In genomic region chr2:233062447-233062842, GRCh38 we compare ENCODE assay signal across 11 cellular contexts. TPM values are rescaled to one million over a fixed set of nuclear protein-coding genes. Genes with fewer than 3 reads are reported as not detected.
DNase-seq lines count a peak whose midpoint lies in the region; ATAC-seq, FAIRE-seq and TF ChIP-seq lines count a peak whose summit lies in the region.
"Had no signal": no experiment of that assay in that cellular context is flagged by ENCODE, and none has a peak within 500 bp of the region (broad histone marks: within the 10 kb centered on the region; RNA-seq: fewer than 3 reads in every experiment).

No MANE protein-coding gene starts in this region.

- FAIRE-seq in K562 (lab: Jason Lieb, UNC) = no peak

- ATAC-seq in K562 = no peak
- ATAC-seq in upper lobe of right lung = no peak
- no peak for ATAC-seq in HG03439 (IDR thresholded peaks at IDR 0.05; ENCODE audit: unreplicated experiment)
- no peak for ATAC-seq in GM18868 (IDR thresholded peaks at IDR 0.05; ENCODE audit: unreplicated experiment)

- no peaks in the 10 kb centered on the region for H3K9me1 ChIP-seq in K562 (ENCODE audit: control insufficient read depth, insufficient read depth, low read length)

- no peaks in the 10 kb centered on the region for H3K9me3 Mint-ChIP-seq in activated naive CD4-positive, alpha-beta T cell treated with anti-CD3 and anti-CD28 coated beads, Interleukin-2, amount 50 U/mL, for 24 hours
- H3K9me3 Mint-ChIP-seq: type B pancreatic cell had no signal

- no peaks in the 10 kb centered on the region for H4K20me1 ChIP-seq in K562 (replicated peaks; ENCODE audit: control insufficient read depth, insufficient read depth, low read length)

- H3K4me1 ChIP-seq in K562 (replicated peaks in 1 of 2; ENCODE audit: control insufficient read depth in 2 of 2, insufficient read depth in 2 of 2, low read length in 2 of 2) (peaks cover 13 to 48% of the 10 kb centered on the region in 2 experiments; a peak in 4 of 5 replicates), mucosa of rectum (ENCODE audit: control insufficient read depth in 2 of 2, insufficient read depth in 2 of 2, low read length in 2 of 2) (peaks cover 22 to 32% of the 10 kb centered on the region in 2 donors), upper lobe of right lung (peaks cover 57% of the 10 kb centered on the region)

- peak overlapping the region; percentile 92 for H3K27ac Mint-ChIP-seq in activated naive CD4-positive, alpha-beta T cell treated with anti-CD3 and anti-CD28 coated beads, Interleukin-2, amount 50 U/mL, for 24 hours
- H3K27ac Mint-ChIP-seq: type B pancreatic cell had no signal

- 0 out of 2 replicates have a peak overlapping the region, but pooled peaks have one; percentile 9 for H2AFZ ChIP-seq in K562 (ENCODE audit: low read depth, low read length)

- no peaks in the 10 kb centered on the region; the same call in 2 of the 3 replicates for H3K79me2 ChIP-seq in K562 (ENCODE audit: control insufficient read depth, insufficient read depth, low read length)

- TF ChIP-seq CTCF in K562 (IDR thresholded peaks at IDR 0.05 in 2 of 3, conservative IDR thresholded peaks at IDR 0.05 in 1 of 3; ENCODE audit: insufficient read depth in 2 of 3, low read depth in 1 of 3, low read length in 3 of 3) (no peak), upper lobe of right lung (IDR thresholded peaks at IDR 0.05) (no peak)

- H3K9me3 ChIP-seq in K562 (replicated peaks; ENCODE audit: control insufficient read depth, insufficient read depth, low read depth, low read length) = no peaks in the 10 kb centered on the region
- H3K9me3 ChIP-seq in mucosa of rectum (ENCODE audit: control insufficient read depth in 2 of 2, low read length in 2 of 2) = no peaks in the 10 kb centered on the region
- no peaks in the 10 kb centered on the region for H3K9me3 ChIP-seq in upper lobe of right lung

- POLR2A ChIA-PET in K562 (lab: Yijun Ruan, JAX) = no interaction called here

- peak overlapping the region in 1 of 2 experiments; percentile 68; a peak in 2 of 4 replicates for H3K9ac ChIP-seq in K562 (ENCODE audit: insufficient read depth in 1 of 2, low read depth in 2 of 2, low read length in 2 of 2)
- H3K9ac ChIP-seq in mucosa of rectum (ENCODE audit: low read depth in 1 of 2, low read length in 2 of 2) = peak overlapping the region; percentile 26 to 65

- H3K36me3 ChIP-seq in K562 (ENCODE audit: control insufficient read depth, insufficient read depth, low read length) = no peaks in the 10 kb centered on the region
- H3K36me3 ChIP-seq in mucosa of rectum (ENCODE audit: control insufficient read depth in 2 of 2, insufficient read depth in 2 of 2, low read length in 2 of 2) = peaks cover 0 to 4% of the 10 kb centered on the region in 2 donors
- no peaks in the 10 kb centered on the region for H3K36me3 ChIP-seq in upper lobe of right lung

- no peaks in the 10 kb centered on the region for H3K27me3 ChIP-seq in K562 (ENCODE audit: control insufficient read depth in 2 of 2, insufficient read depth in 2 of 2, low read length in 2 of 2)
- no peaks in the 10 kb centered on the region for H3K27me3 ChIP-seq in mucosa of rectum (ENCODE audit: control insufficient read depth in 2 of 2, insufficient read depth in 2 of 2, low read length in 2 of 2)
- H3K27me3 ChIP-seq in upper lobe of right lung = no peaks in the 10 kb centered on the region

- peaks cover 66% of the 10 kb centered on the region for H3K4me1 Mint-ChIP-seq in activated naive CD4-positive, alpha-beta T cell treated with anti-CD3 and anti-CD28 coated beads, Interleukin-2, amount 50 U/mL, for 24 hours

- H3K4me3 Mint-ChIP-seq in activated naive CD4-positive, alpha-beta T cell treated with anti-CD3 and anti-CD28 coated beads, Interleukin-2, amount 50 U/mL, for 24 hours = peak overlapping the region; percentile 94
- H3K4me3 Mint-ChIP-seq: type B pancreatic cell had no signal

- BruUV-seq in K562 (replicated peaks; lab: Mats Ljungman, UMichigan) = no TSS peak

- H3K36me3 Mint-ChIP-seq in activated naive CD4-positive, alpha-beta T cell treated with anti-CD3 and anti-CD28 coated beads, Interleukin-2, amount 50 U/mL, for 24 hours = peaks cover 7% of the 10 kb centered on the region
- H3K36me3 Mint-ChIP-seq: type B pancreatic cell had no signal

- H3K27me3 Mint-ChIP-seq in activated naive CD4-positive, alpha-beta T cell treated with anti-CD3 and anti-CD28 coated beads, Interleukin-2, amount 50 U/mL, for 24 hours = no peaks in the 10 kb centered on the region
- H3K27me3 Mint-ChIP-seq: type B pancreatic cell had no signal

- TF ChIP-seq EP300 in K562 (IDR thresholded peaks at IDR 0.05; ENCODE audit: low read length) = no peak

- H3K27ac ChIP-seq in K562 (ENCODE audit: extremely low read depth, low read depth, low read length) (no peak overlapping the region), mucosa of rectum (ENCODE audit: low read depth in 2 of 2, low read length in 2 of 2) (peak overlapping the region; percentile 43 to 86), upper lobe of right lung (peak overlapping the region; percentile 89)

- DNase-seq in activated naive CD4-positive, alpha-beta T cell treated with anti-CD3 and anti-CD28 coated beads, Interleukin-2, amount 50 U/mL, for 16 hours = no peak
- DNase-seq in K562 (ENCODE audit: extremely low read depth in 1 of 4, low spot score in 3 of 4) = no peak
- DNase-seq in upper lobe of right lung = no peak
- no peak for DNase-seq in NCI-H1048 (lab: John Stamatoyannopoulos, UW)
- DNase-seq: activated CD4-positive, alpha-beta T cell treated with anti-CD3 and anti-CD28 coated beads, Interleukin-2, amount 50 U/mL, for 4 hours; cortex of kidney had no signal

- no peak for TF ChIP-seq RAD21 in K562 (CRISPR knock-in tag; conservative IDR thresholded peaks at IDR 0.05 in 1 of 2, IDR thresholded peaks at IDR 0.05 in 1 of 2)

- CTCF ChIA-PET in K562 (lab: Yijun Ruan, JAX; ENCODE audit: low intra/inter-chr PET ratio) = no interaction called here

- in situ Hi-C loops in K562 (cut with MboI) = no loop called here

- H3K4me2 ChIP-seq in K562 (ENCODE audit: insufficient read depth, low read length) = no peak overlapping the region

- TF ChIP-seq POLR2A in K562 (conservative IDR thresholded peaks at IDR 0.05) = no peak

- 73% methylated on average over 4 of the region's 4 CpGs for WGBS in K562 (ENCODE audit: insufficient coverage, low coverage, missing lambda C conversion rate)

- intact Hi-C loops in K562 (cut with micrococcal nuclease) = no loop called here
- intact Hi-C loops in upper lobe of right lung (cut with DNase I) = no loop called here

- H3K4me3 ChIP-seq in K562 (no peak overlapping the region), mucosa of rectum (ENCODE audit: low read length in 2 of 2) (peak overlapping the region in 1 of 2 donors; percentile 78), upper lobe of right lung (peak overlapping the region; percentile 61)

RNA-seq across cellular contexts. Expression of gene INPP5D, which starts 2.3 kb away (rescaled TPM):
- total RNA-seq in K562 (2011; cell fraction: chromatin; rRNA removed; ENCODE audit: low replicate concordance) = 2.4 and 2.7 TPM in 2 replicates
- 1.5 and 1.6 TPM in 2 replicates for total RNA-seq in K562 (2011; cell fraction: nucleolus; rRNA removed)
- total RNA-seq in K562 (2011; cell fraction: nucleoplasm; rRNA removed) = 1.3 and 3.4 TPM in 2 replicates
- total RNA-seq in K562 (2014; rRNA removed) (1.9 and 3.1 TPM in 2 replicates), K562 (2014; rRNA removed; fragmentation: Illumina TruSeq; extraction: Trizol) (2.3 and 3.9 TPM in 2 replicates), K562 (2015; rRNA removed; fragmentation: Illumina TruSeq; extraction: Trizol) (4.5 and 6.2 TPM in 2 replicates), K562 (2021) (4.3 and 5.6 TPM in 2 replicates), upper lobe of right lung (33.3 TPM)
- polyA plus RNA-seq in K562 (2011; rRNA removed) (0.78 and 9.7 TPM in 2 replicates), K562 (2014; fragmentation: Illumina TruSeq; extraction: Trizol) (3.7 and 4.2 TPM in 2 replicates), K562 (2014; fragmentation: Nextera tagmentation; extraction: Ambion mirVana) (under 1 TPM; 0.55 to 0.63 TPM), K562 (2014; rRNA removed) (1.9 and 2.2 TPM in 2 replicates)
- 0.67 and 4.5 TPM in 2 replicates for polyA plus RNA-seq in K562 (2011; cell fraction: cytosol; rRNA removed)
- 2.0 and 13.9 TPM in 2 replicates for polyA plus RNA-seq in K562 (2011; cell fraction: nucleus; rRNA removed)
- polyA plus RNA-seq in K562 (2012) = 3.4 and 7.8 TPM in 2 replicates
- polyA minus RNA-seq in K562 (2011; rRNA and poly(A)+ RNA removed) = 1.4 and 16.3 TPM in 2 replicates
- 1.5 and 18.9 TPM in 2 replicates for polyA minus RNA-seq in K562 (2011; cell fraction: cytosol; rRNA and poly(A)+ RNA removed)
- 2.2 and 16.2 TPM in 2 replicates for polyA minus RNA-seq in K562 (2011; cell fraction: nucleus; rRNA and poly(A)+ RNA removed)

RNA-seq across cellular contexts. Expression of gene NEU2, which starts 30.0 kb away (rescaled TPM):
- total RNA-seq in K562 (2011; cell fraction: chromatin; rRNA removed; ENCODE audit: low replicate concordance) = not detected in 2 replicates
- total RNA-seq in K562 (2011; cell fraction: nucleolus; rRNA removed) = not detected in 2 replicates
- not detected in 2 replicates for total RNA-seq in K562 (2011; cell fraction: nucleoplasm; rRNA removed)
- total RNA-seq in K562 (2014; rRNA removed) (not detected in 2 replicates), K562 (2014; rRNA removed; fragmentation: Illumina TruSeq; extraction: Trizol) (not detected in 2 replicates), K562 (2015; rRNA removed; fragmentation: Illumina TruSeq; extraction: Trizol) (not detected in 2 replicates), K562 (2021) (not detected in 2 replicates), upper lobe of right lung (not detected)
- polyA plus RNA-seq in K562 (2011; rRNA removed) (not detected in 2 replicates), K562 (2014; fragmentation: Illumina TruSeq; extraction: Trizol) (not detected in 2 replicates), K562 (2014; fragmentation: Nextera tagmentation; extraction: Ambion mirVana) (not detected), K562 (2014; rRNA removed) (not detected in 2 replicates)
- polyA plus RNA-seq in K562 (2011; cell fraction: cytosol; rRNA removed) = not detected in 2 replicates
- not detected in 2 replicates for polyA plus RNA-seq in K562 (2011; cell fraction: nucleus; rRNA removed)
- not detected in 2 replicates for polyA plus RNA-seq in K562 (2012)
- not detected in 2 replicates for polyA minus RNA-seq in K562 (2011; rRNA and poly(A)+ RNA removed)
- polyA minus RNA-seq in K562 (2011; cell fraction: cytosol; rRNA and poly(A)+ RNA removed) = not detected in 2 replicates
- not detected in 2 replicates for polyA minus RNA-seq in K562 (2011; cell fraction: nucleus; rRNA and poly(A)+ RNA removed)

RNA-seq across cellular contexts. Expression of gene NGEF, which starts 49.4 kb away (rescaled TPM):
- 0.37 TPM in 1 of 2 replicates, not detected in the other for total RNA-seq in K562 (2011; cell fraction: chromatin; rRNA removed; ENCODE audit: low replicate concordance)
- total RNA-seq in K562 (2011; cell fraction: nucleolus; rRNA removed) = not detected in 2 replicates
- total RNA-seq in K562 (2011; cell fraction: nucleoplasm; rRNA removed) = not detected in 2 replicates
- total RNA-seq in K562 (2014; rRNA removed) (not detected in 2 replicates), K562 (2014; rRNA removed; fragmentation: Illumina TruSeq; extraction: Trizol) (not detected in 2 replicates), K562 (2015; rRNA removed; fragmentation: Illumina TruSeq; extraction: Trizol) (not detected in 2 replicates), K562 (2021) (0.09 and 0.11 TPM in 2 replicates), upper lobe of right lung (not detected)
- polyA plus RNA-seq in K562 (2011; rRNA removed) (0.12 and 0.17 TPM in 2 replicates), K562 (2014; fragmentation: Illumina TruSeq; extraction: Trizol) (0.07 TPM in 1 of 2 replicates, not detected in the other), K562 (2014; fragmentation: Nextera tagmentation; extraction: Ambion mirVana) (not detected), K562 (2014; rRNA removed) (0.08 TPM in 1 of 2 replicates, not detected in the other)
- polyA plus RNA-seq in K562 (2011; cell fraction: cytosol; rRNA removed) = 0.06 and 0.10 TPM in 2 replicates
- polyA plus RNA-seq in K562 (2011; cell fraction: nucleus; rRNA removed) = 0.32 and 0.51 TPM in 2 replicates
- 0.20 and 0.28 TPM in 2 replicates for polyA plus RNA-seq in K562 (2012)
- polyA minus RNA-seq in K562 (2011; rRNA and poly(A)+ RNA removed) = 0.63 TPM in 1 of 2 replicates, not detected in the other
- not detected in 2 replicates for polyA minus RNA-seq in K562 (2011; cell fraction: cytosol; rRNA and poly(A)+ RNA removed)
- not detected in 2 replicates for polyA minus RNA-seq in K562 (2011; cell fraction: nucleus; rRNA and poly(A)+ RNA removed)
